Comparison of ENCODE assay signal across 36 cellular contexts in the genomic region with DNA sequence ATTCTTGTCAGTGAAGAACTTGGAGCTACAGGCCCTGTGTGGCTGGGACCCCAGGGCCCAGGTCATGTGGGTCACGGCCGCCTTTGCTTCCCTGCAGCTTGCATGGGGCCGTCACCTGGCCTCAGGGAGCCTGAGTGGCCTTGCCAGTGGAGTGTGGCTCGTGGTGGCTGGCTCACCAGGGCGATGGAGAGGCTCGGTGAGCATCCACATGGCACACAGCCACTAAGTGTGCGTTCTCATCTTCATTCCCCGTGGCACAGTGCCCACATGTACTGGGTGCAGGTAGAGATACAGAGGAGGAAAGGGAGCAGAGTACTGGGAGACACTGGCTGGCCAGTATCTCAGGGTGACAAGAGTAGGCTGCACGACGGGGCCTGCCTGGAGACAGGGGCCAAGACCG. TPM values are rescaled to one million over a fixed set of nuclear protein-coding genes. Genes with fewer than 3 reads are reported as not detected.
A peak's percentile ranks its signal among the peaks of the same experiment; 100 is the strongest.
DNase-seq lines count a peak whose midpoint lies in the region; ATAC-seq and TF ChIP-seq lines count a peak whose summit lies in the region.
"Had no signal": no experiment of that assay in that cellular context is flagged by ENCODE, and none has a peak within 500 bp of the region (broad histone marks: within the 10 kb centered on the region; RNA-seq: fewer than 3 reads in every experiment).

No MANE protein-coding gene starts in this region.

- no peak for TF ChIP-seq POLR2A in transverse colon (IDR thresholded peaks at IDR 0.05)

- no peak for DNase-seq in activated naive CD8-positive, alpha-beta T cell treated with anti-CD3 and anti-CD28 coated beads, Interleukin-2, amount 10 ng/mL, durations not matched to agents 7 days and 5 days
- DNase-seq in activated naive CD8-positive, alpha-beta T cell treated with anti-CD3 and anti-CD28 coated beads, Interleukin-2, amount 50 U/mL, for 24 hours, result no peak
- DNase-seq in endodermal cell (no peak), neuronal stem cell (ENCODE audit: low spot score) (no peak), transverse colon (no peak), cerebellar nuclear complex (lab: John Stamatoyannopoulos, UW) (no peak)
- no peak for DNase-seq in stimulated activated CD4-positive, alpha-beta T cell treated with anti-CD3 and anti-CD28 coated beads, Interleukin-1b, Interleukin-23, amount 100 ng/mL, for 48 hours
- DNase-seq: activated CD4-positive, alpha-beta T cell treated with anti-CD3 and anti-CD28 coated beads for 1 hour; activated CD8-positive, alpha-beta T cell treated with anti-CD3 and anti-CD28 coated beads for 36 hours; activated naive CD8-positive, alpha-beta T cell treated with anti-CD3 and anti-CD28 coated beads for 36 hours; CD4-positive, alpha-beta T cell; DMS 273 treated with DMSO at 0.1 percent for 48 hours; dorsolateral prefrontal cortex; gastrocnemius medialis; GM23248; hypothalamus; mesenchymal stem cell; naive B cell; NCI-H345; NCI-H82; spleen; stimulated activated CD4-positive, alpha-beta T cell treated with anti-CD3 and anti-CD28 coated beads, Interleukin-2, amount 100 ng/mL, for 48 hours; substantia nigra; T-cell; uterus had no signal

- H3K36me3 ChIP-seq in endodermal cell (ENCODE audit: control insufficient read depth, insufficient read depth, low read length) (peaks cover 37% of the 10 kb centered on the region), neuronal stem cell (replicated peaks in 1 of 2; ENCODE audit: control insufficient read depth in 2 of 2, insufficient read depth in 2 of 2, low read length in 2 of 2) (peaks cover 8 to 84% of the 10 kb centered on the region in 2 donors), urinary bladder (ENCODE audit: insufficient read depth) (no peaks in the 10 kb centered on the region), transverse colon (no peaks in the 10 kb centered on the region)
- H3K36me3 ChIP-seq: uterus had no signal

- H2BK120ac ChIP-seq in neuronal stem cell (ENCODE audit: low read depth, low read length), result no peak overlapping the region

- H3K9me3 Mint-ChIP-seq in activated naive CD8-positive, alpha-beta T cell treated with anti-CD3 and anti-CD28 coated beads, Interleukin-2, amount 10 ng/mL, durations not matched to agents 7 days and 5 days, result no peaks in the 10 kb centered on the region
- no peaks in the 10 kb centered on the region for H3K9me3 Mint-ChIP-seq in activated naive CD8-positive, alpha-beta T cell treated with anti-CD3 and anti-CD28 coated beads, Interleukin-2, amount 50 U/mL, for 24 hours
- no peaks in the 10 kb centered on the region for H3K9me3 Mint-ChIP-seq in endodermal cell
- H3K9me3 Mint-ChIP-seq: activated CD8-positive, alpha-beta T cell treated with anti-CD3 and anti-CD28 coated beads for 36 hours; activated naive CD8-positive, alpha-beta T cell treated with anti-CD3 and anti-CD28 coated beads for 36 hours; activated T-helper 2 cell treated with anti-CD3 and anti-CD28 coated beads, Interferon-gamma antibody, Interleukin-2, Interleukin-4, amounts not matched to agents 10 μg/mL and 5 μg/mL and 100 μg/mL, durations not matched to agents 14 hours and 24 hours and 36 hours; CD4-positive, alpha-beta T cell; naive B cell; T-cell had no signal

- H3K27me3 ChIP-seq in endodermal cell (ENCODE audit: control insufficient read depth, insufficient read depth, low read length, poor library complexity, severe bottlenecking) (no peaks in the 10 kb centered on the region), neuronal stem cell (ENCODE audit: control insufficient read depth in 3 of 3, insufficient read depth in 3 of 3, low read depth in 1 of 3, low read length in 3 of 3) (no peaks in the 10 kb centered on the region), transverse colon (no peaks in the 10 kb centered on the region)
- H3K27me3 ChIP-seq: dorsolateral prefrontal cortex, gastrocnemius medialis, left lung, SJSA1, spleen, uterus had no signal

- no peak overlapping the region for H3K23ac ChIP-seq in neuronal stem cell (ENCODE audit: low read depth, low read length, poor library complexity)

- H3K4me3 ChIP-seq in endodermal cell (ENCODE audit: low read length), result no peak overlapping the region
- H3K4me3 ChIP-seq in neuronal stem cell (ENCODE audit: low read length in 2 of 2), result no peak overlapping the region
- H3K4me3 ChIP-seq in urinary bladder (ENCODE audit: low read depth, low read length), result no peak overlapping the region
- H3K4me3 ChIP-seq in transverse colon, result no peak overlapping the region
- H3K4me3 ChIP-seq: dorsolateral prefrontal cortex, gastrocnemius medialis, GM23248, K562, left lung, SJSA1, spleen, uterus had no signal

- TF ChIP-seq EP300 in transverse colon (IDR thresholded peaks at IDR 0.05; ENCODE audit: low read depth), result no peak

- H3K27ac Mint-ChIP-seq in activated naive CD8-positive, alpha-beta T cell treated with anti-CD3 and anti-CD28 coated beads, Interleukin-2, amount 10 ng/mL, durations not matched to agents 7 days and 5 days, result peak overlapping the region; percentile 20
- no peak overlapping the region for H3K27ac Mint-ChIP-seq in activated naive CD8-positive, alpha-beta T cell treated with anti-CD3 and anti-CD28 coated beads, Interleukin-2, amount 50 U/mL, for 24 hours
- H3K27ac Mint-ChIP-seq in endodermal cell, result peak overlapping the region; percentile 82
- H3K27ac Mint-ChIP-seq: activated CD8-positive, alpha-beta T cell treated with anti-CD3 and anti-CD28 coated beads for 36 hours; activated naive CD8-positive, alpha-beta T cell treated with anti-CD3 and anti-CD28 coated beads for 36 hours; activated T-helper 2 cell treated with anti-CD3 and anti-CD28 coated beads, Interferon-gamma antibody, Interleukin-2, Interleukin-4, amounts not matched to agents 10 μg/mL and 5 μg/mL and 100 μg/mL, durations not matched to agents 14 hours and 24 hours and 36 hours; CD4-positive, alpha-beta T cell; T-cell had no signal

- no peak overlapping the region for H3K9ac ChIP-seq in endodermal cell (ENCODE audit: extremely low read depth, low read length, poor library complexity, severe bottlenecking)
- H3K9ac ChIP-seq in neuronal stem cell (ENCODE audit: low read depth, low read length, poor library complexity), result peak overlapping the region; percentile 44

- H3K9me3 ChIP-seq in endodermal cell (ENCODE audit: control insufficient read depth, low read length) (no peaks in the 10 kb centered on the region), neuronal stem cell (replicated peaks in 1 of 2; ENCODE audit: control insufficient read depth in 2 of 2, insufficient read depth in 1 of 2, low read depth in 1 of 2, low read length in 2 of 2) (peaks cover 0 to 3% of the 10 kb centered on the region in 2 donors), transverse colon (no peaks in the 10 kb centered on the region)
- H3K9me3 ChIP-seq: gastrocnemius medialis, left lung, SJSA1, spleen, uterus had no signal

- no peak for ATAC-seq in activated naive CD8-positive, alpha-beta T cell treated with anti-CD3 and anti-CD28 coated beads, Interleukin-2, amount 10 ng/mL, durations not matched to agents 7 days and 5 days (ENCODE audit: low read depth)
- ATAC-seq in activated naive CD8-positive, alpha-beta T cell treated with anti-CD3 and anti-CD28 coated beads, Interleukin-2, amount 50 U/mL, for 24 hours, result no peak
- ATAC-seq: activated CD8-positive, alpha-beta T cell treated with anti-CD3 and anti-CD28 coated beads for 36 hours; gastrocnemius medialis; K562; left lung; T-cell had no signal

- no peak overlapping the region for H3K4ac ChIP-seq in neuronal stem cell (ENCODE audit: low read length)

- H3K36me3 Mint-ChIP-seq in activated naive CD8-positive, alpha-beta T cell treated with anti-CD3 and anti-CD28 coated beads, Interleukin-2, amount 10 ng/mL, durations not matched to agents 7 days and 5 days, result peaks cover 10% of the 10 kb centered on the region
- peaks cover 18% of the 10 kb centered on the region for H3K36me3 Mint-ChIP-seq in activated naive CD8-positive, alpha-beta T cell treated with anti-CD3 and anti-CD28 coated beads, Interleukin-2, amount 50 U/mL, for 24 hours (ENCODE audit: low read depth)
- peaks cover 43% of the 10 kb centered on the region for H3K36me3 Mint-ChIP-seq in endodermal cell (ENCODE audit: low read depth)

- 84 to 96% methylated on average over 7 to 11 of the region's 11 CpGs for WGBS in endodermal cell (ENCODE audit: insufficient coverage in 1 of 2, insufficient read length in 1 of 2), 2 experiments
- no CpG with 5 or more reads among the region's 11 CpGs for WGBS in neuronal stem cell (ENCODE audit: extremely low coverage in 2 of 2, insufficient read length in 2 of 2, insufficient replicate concordance in 1 of 2), 2 donors
- 76% methylated on average over 11 of the region's 11 CpGs for WGBS in urinary bladder
- 92 to 100% methylated on average over 1 to 11 of the region's 11 CpGs for WGBS in transverse colon (ENCODE audit: low coverage in 1 of 2), 2 donors

- H2AFZ ChIP-seq in neuronal stem cell (ENCODE audit: low read length), result no peak overlapping the region
- H2AFZ ChIP-seq: GM23248 had no signal

- H2AK5ac ChIP-seq in neuronal stem cell (ENCODE audit: low read depth, low read length), result peak overlapping the region; percentile 71

- in situ Hi-C loops in transverse colon (cut with MboI; ENCODE audit: low pct_ligation_motif_present in 1 of 4, low pct_unique_long_range_greater_than_20kb in 1 of 4, low sequenced_read_pairs in 3 of 4), result no loop called here

- TF ChIP-seq CTCF in endodermal cell (conservative IDR thresholded peaks at IDR 0.05) (no peak), transverse colon (IDR thresholded peaks at IDR 0.05) (no peak)

- H2BK5ac ChIP-seq in neuronal stem cell (ENCODE audit: low read length), result peak overlapping the region; percentile 31

- H4K91ac ChIP-seq in neuronal stem cell (ENCODE audit: low read depth, low read length, poor library complexity), result no peak overlapping the region

- no peak overlapping the region for H3K4me2 ChIP-seq in neuronal stem cell (ENCODE audit: insufficient read depth, low read length, poor library complexity, severe bottlenecking)

- H3K4me1 ChIP-seq in endodermal cell (ENCODE audit: control insufficient read depth, insufficient read depth, low read length) (peaks cover 32% of the 10 kb centered on the region), neuronal stem cell (ENCODE audit: control insufficient read depth in 2 of 2, insufficient read depth in 1 of 2, low read depth in 1 of 2, low read length in 2 of 2) (peaks cover 0 to 20% of the 10 kb centered on the region in 2 donors), urinary bladder (ENCODE audit: insufficient read depth) (peaks cover 2% of the 10 kb centered on the region), transverse colon (peaks cover 26 to 79% (median 50%) of the 10 kb centered on the region in 4 donors)

- H3K4me3 Mint-ChIP-seq in activated naive CD8-positive, alpha-beta T cell treated with anti-CD3 and anti-CD28 coated beads, Interleukin-2, amount 10 ng/mL, durations not matched to agents 7 days and 5 days, result no peak overlapping the region
- H3K4me3 Mint-ChIP-seq in activated naive CD8-positive, alpha-beta T cell treated with anti-CD3 and anti-CD28 coated beads, Interleukin-2, amount 50 U/mL, for 24 hours, result no peak overlapping the region
- no peak overlapping the region for H3K4me3 Mint-ChIP-seq in endodermal cell
- H3K4me3 Mint-ChIP-seq: activated CD8-positive, alpha-beta T cell treated with anti-CD3 and anti-CD28 coated beads for 36 hours; activated naive CD8-positive, alpha-beta T cell treated with anti-CD3 and anti-CD28 coated beads for 36 hours; CD4-positive, alpha-beta T cell; naive B cell; T-cell had no signal

- intact Hi-C loops in transverse colon (cut with DNase I; ENCODE audit: low total_unique reads), result no loop called here

- H2BK15ac ChIP-seq in neuronal stem cell (ENCODE audit: low read length), result no peak overlapping the region

- H3K27ac ChIP-seq in endodermal cell (ENCODE audit: low read depth, low read length), result peak overlapping the region; percentile 35
- no peak overlapping the region for H3K27ac ChIP-seq in neuronal stem cell (replicated peaks; ENCODE audit: low read length)
- peak overlapping the region; percentile 34 for H3K27ac ChIP-seq in urinary bladder (ENCODE audit: low read depth)
- H3K27ac ChIP-seq in transverse colon, result peak overlapping the region in 1 of 4 donors; percentile 75
- H3K27ac ChIP-seq: dorsolateral prefrontal cortex, gastrocnemius medialis, left lung, SJSA1, spleen had no signal

- POLR2A ChIA-PET in activated naive CD8-positive, alpha-beta T cell treated with anti-CD3 and anti-CD28 coated beads, Interleukin-2, amount 10 ng/mL, durations not matched to agents 7 days and 5 days (lab: Charles Lee), result no interaction called here

- peaks cover 7% of the 10 kb centered on the region for H3K79me1 ChIP-seq in neuronal stem cell (ENCODE audit: low read depth, low read length)

- H3K18ac ChIP-seq in neuronal stem cell (ENCODE audit: low read length), result peak overlapping the region; percentile 22

- H3K4me1 Mint-ChIP-seq in activated naive CD8-positive, alpha-beta T cell treated with anti-CD3 and anti-CD28 coated beads, Interleukin-2, amount 10 ng/mL, durations not matched to agents 7 days and 5 days, result peaks cover 12% of the 10 kb centered on the region
- peaks cover 19% of the 10 kb centered on the region for H3K4me1 Mint-ChIP-seq in activated naive CD8-positive, alpha-beta T cell treated with anti-CD3 and anti-CD28 coated beads, Interleukin-2, amount 50 U/mL, for 24 hours
- peaks cover 60% of the 10 kb centered on the region for H3K4me1 Mint-ChIP-seq in endodermal cell

- no peaks in the 10 kb centered on the region for H3K27me3 Mint-ChIP-seq in activated naive CD8-positive, alpha-beta T cell treated with anti-CD3 and anti-CD28 coated beads, Interleukin-2, amount 10 ng/mL, durations not matched to agents 7 days and 5 days
- no peaks in the 10 kb centered on the region for H3K27me3 Mint-ChIP-seq in activated naive CD8-positive, alpha-beta T cell treated with anti-CD3 and anti-CD28 coated beads, Interleukin-2, amount 50 U/mL, for 24 hours
- H3K27me3 Mint-ChIP-seq in endodermal cell (ENCODE audit: insufficient read depth), result no peaks in the 10 kb centered on the region
- H3K27me3 Mint-ChIP-seq: activated CD8-positive, alpha-beta T cell treated with anti-CD3 and anti-CD28 coated beads for 36 hours; activated naive CD8-positive, alpha-beta T cell treated with anti-CD3 and anti-CD28 coated beads for 36 hours; CD4-positive, alpha-beta T cell; naive B cell; T-cell had no signal

- no peak overlapping the region for H3K14ac ChIP-seq in neuronal stem cell (ENCODE audit: low read length)

- H4K8ac ChIP-seq in neuronal stem cell (ENCODE audit: low read depth, low read length), result no peak overlapping the region

- H2BK12ac ChIP-seq in neuronal stem cell (ENCODE audit: low read length), result peak overlapping the region; percentile 49

RNA-seq across cellular contexts. Expression of gene MANBAL, which starts 21.5 kb away (rescaled TPM):
- total RNA-seq in activated naive CD8-positive, alpha-beta T cell treated with anti-CD3 and anti-CD28 coated beads, Interleukin-2, amount 10 ng/mL, durations not matched to agents 7 days and 5 days, result 10 to 100 TPM; 12.0 to 13.4 TPM
- total RNA-seq in endodermal cell (10 to 100 TPM; 44.4 to 49.9 TPM), urinary bladder (14.9 TPM), transverse colon (10 to 100 TPM in 3 of 4 donors, 1 to 10 TPM in 1; 8.8 to 31.4 (median 21.3) TPM)
- polyA plus RNA-seq in endodermal cell (2013, experiment 1 of 2), result 60.3 TPM
- 61.4 TPM for polyA plus RNA-seq in endodermal cell (2013, experiment 2 of 2)
- 66.5 TPM for polyA plus RNA-seq in neuronal stem cell (2013, experiment 1 of 2)
- 66.4 TPM for polyA plus RNA-seq in neuronal stem cell (2013, experiment 2 of 2)
- 133 TPM for polyA plus RNA-seq in urinary bladder

RNA-seq across cellular contexts. Expression of gene SRC, which starts 35.0 kb away (rescaled TPM):
- 1 to 10 TPM; 4.5 to 5.6 TPM for total RNA-seq in activated naive CD8-positive, alpha-beta T cell treated with anti-CD3 and anti-CD28 coated beads, Interleukin-2, amount 10 ng/mL, durations not matched to agents 7 days and 5 days
- 100 to 1,000 TPM in 1 of 2 donors, 10 to 100 TPM in 1; 75.6 to 109 TPM for total RNA-seq in endodermal cell
- 48.4 TPM for polyA plus RNA-seq in endodermal cell (2013, experiment 1 of 2)
- polyA plus RNA-seq in endodermal cell (2013, experiment 2 of 2), result 41.1 TPM
- 32.2 TPM for polyA plus RNA-seq in neuronal stem cell (2013, experiment 1 of 2)
- polyA plus RNA-seq in neuronal stem cell (2013, experiment 2 of 2), result 33.5 TPM
- 26.9 TPM for total RNA-seq in urinary bladder
- 53.2 TPM for polyA plus RNA-seq in urinary bladder
- 100 to 1,000 TPM in 3 of 4 donors, 10 to 100 TPM in 1; 87.0 to 155 (median 130) TPM for total RNA-seq in transverse colon

RNA-seq across cellular contexts. Expression of gene GHRH, which starts 49.3 kb away (rescaled TPM):
- total RNA-seq in activated naive CD8-positive, alpha-beta T cell treated with anti-CD3 and anti-CD28 coated beads, Interleukin-2, amount 10 ng/mL, durations not matched to agents 7 days and 5 days, result not detected
- total RNA-seq in endodermal cell (not detected), urinary bladder (not detected), transverse colon (not detected)
- 0.78 TPM for polyA plus RNA-seq in endodermal cell (2013, experiment 1 of 2)
- not detected for polyA plus RNA-seq in endodermal cell (2013, experiment 2 of 2)
- polyA plus RNA-seq in neuronal stem cell (2013, experiment 1 of 2), result 0.96 TPM
- polyA plus RNA-seq in neuronal stem cell (2013, experiment 2 of 2), result 1.8 TPM
- polyA plus RNA-seq in urinary bladder, result not detected
- total RNA-seq: A172; activated CD8-positive, alpha-beta T cell treated with anti-CD3 and anti-CD28 coated beads for 36 hours; activated naive CD8-positive, alpha-beta T cell treated with anti-CD3 and anti-CD28 coated beads for 36 hours; activated T-helper 2 cell treated with anti-CD3 and anti-CD28 coated beads, Interferon-gamma antibody, Interleukin-2, Interleukin-4, amounts not matched to agents 10 μg/mL and 5 μg/mL and 100 μg/mL, durations not matched to agents 14 hours and 24 hours and 36 hours; astrocyte; CD4-positive, alpha-beta T cell; gastrocnemius medialis; GM23248; HT-29; K562; left lung; M059J; osteocyte; RPMI7951; SJSA1; spleen; T-cell; uterus had no signal
- polyA plus RNA-seq: GM23248, K562, spleen had no signal
